Comparison of ENCODE assay signal across 28 cellular contexts in genomic region chr4:111128327-111128726, GRCh38.
DNase-seq lines count a peak whose midpoint lies in the region; ATAC-seq, FAIRE-seq and TF ChIP-seq lines count a peak whose summit lies in the region.
"Had no signal": no experiment of that assay in that cellular context is flagged by ENCODE, and none has a peak within 500 bp of the region (broad histone marks: within the 10 kb centered on the region; RNA-seq: fewer than 3 reads in every experiment).

No MANE protein-coding gene starts in this region.

- no peaks in the 10 kb centered on the region for H3K36me3 ChIP-seq in HepG2 (replicated peaks in 1 of 2; ENCODE audit: control insufficient read depth in 1 of 2, insufficient read depth in 2 of 2, low read length in 2 of 2)
- no peaks in the 10 kb centered on the region for H3K36me3 ChIP-seq in right lobe of liver
- no peaks in the 10 kb centered on the region for H3K36me3 ChIP-seq in Loucy (ENCODE audit: insufficient read depth, low read length)
- H3K36me3 ChIP-seq in heart left ventricle = no peaks in the 10 kb centered on the region
- H3K36me3 ChIP-seq: tibial artery had no signal

- no peaks in the 10 kb centered on the region for H3K27me3 ChIP-seq in HepG2 (ENCODE audit: control insufficient read depth in 1 of 2, insufficient read depth in 2 of 2, low read length in 2 of 2)
- H3K27me3 ChIP-seq in right lobe of liver = no peaks in the 10 kb centered on the region
- H3K27me3 ChIP-seq in Loucy (ENCODE audit: insufficient read depth, low read length, poor library complexity, severe bottlenecking) = no peaks in the 10 kb centered on the region
- H3K27me3 ChIP-seq in heart left ventricle = no peaks in the 10 kb centered on the region
- H3K27me3 ChIP-seq: tibial artery had no signal

- intact Hi-C loops in HepG2 (cut with micrococcal nuclease; ENCODE audit: unreplicated experiment) = no loop called here
- intact Hi-C loops in right lobe of liver (cut with DNase I) = no loop called here
- intact Hi-C loops in heart left ventricle (cut with DNase I) = no loop called here

- no TSS peak for BruUV-seq in HepG2 (replicated peaks; lab: Mats Ljungman, UMichigan)

- H4K20me1 ChIP-seq in HepG2 (ENCODE audit: insufficient read depth, low read length) = no peaks in the 10 kb centered on the region
- no peaks in the 10 kb centered on the region for H4K20me1 ChIP-seq in Loucy (ENCODE audit: insufficient read depth, low read length, poor library complexity, severe bottlenecking)

- POLR2A ChIA-PET in HepG2 (lab: Yijun Ruan, JAX) (no interaction called here), WTC11 (lab: Charles Lee) (no interaction called here)

- 4% methylated on average over 1 of the region's 1 CpG for WGBS in HepG2 (ENCODE audit: low lambda C conversion rate)
- 77% methylated on average over 1 of the region's 1 CpG for WGBS in right lobe of liver (ENCODE audit: insufficient coverage, low coverage, low lambda C conversion rate, missing lambda C conversion rate)
- WGBS in heart left ventricle, 4 donors = 70 to 86% (median 81%) methylated on average over 1 of the region's 1 CpG

- TF ChIP-seq CTCF in HepG2 (CRISPR knock-in tag; IDR thresholded peaks at IDR 0.05) (no peak), right lobe of liver (IDR thresholded peaks at IDR 0.05) (no peak), Loucy (conservative IDR thresholded peaks at IDR 0.05; ENCODE audit: low read length) (no peak), heart left ventricle (IDR thresholded peaks at IDR 0.05) (no peak), WTC11 (IDR thresholded peaks at IDR 0.05) (no peak)

- H3K79me2 ChIP-seq in HepG2 (ENCODE audit: insufficient read depth, low read length) (no peaks in the 10 kb centered on the region), Loucy (ENCODE audit: insufficient read depth, low read length) (no peaks in the 10 kb centered on the region)

- H3K27ac ChIP-seq in HepG2 (ENCODE audit: extremely low read length, insufficient read depth, low read length) (no peak overlapping the region), right lobe of liver (no peak overlapping the region), heart left ventricle (no peak overlapping the region)
- H3K27ac ChIP-seq: coronary artery, tibial artery had no signal

- FAIRE-seq in HepG2 (lab: Jason Lieb, UNC) = no peak

- no peaks in the 10 kb centered on the region for H3K36me3 Mint-ChIP-seq in activated T-cell treated with anti-CD3 and anti-CD28 coated beads, Interleukin-2, amount 50 U/mL, for 72 hours (ENCODE audit: insufficient read depth in 2 of 2)
- H3K36me3 Mint-ChIP-seq in WTC11 = no peaks in the 10 kb centered on the region
- H3K36me3 Mint-ChIP-seq: naive B cell had no signal

- no peaks in the 10 kb centered on the region for H3K4me1 Mint-ChIP-seq in activated T-cell treated with anti-CD3 and anti-CD28 coated beads, Interleukin-2, amount 50 U/mL, for 72 hours (ENCODE audit: low read depth)
- H3K4me1 Mint-ChIP-seq in WTC11 = no peaks in the 10 kb centered on the region
- H3K4me1 Mint-ChIP-seq: activated naive CD8-positive, alpha-beta T cell treated with anti-CD3 and anti-CD28 coated beads, Interleukin-2, amount 50 U/mL, for 24 hours; naive B cell had no signal

- CTCF ChIA-PET in HepG2 (lab: Yijun Ruan, JAX; ENCODE audit: low intra/inter-chr PET ratio, low total read pairs) (no interaction called here), WTC11 (lab: Charles Lee) (no interaction called here)

- no peaks in the 10 kb centered on the region for H3F3A ChIP-seq in Loucy (ENCODE audit: low read depth)

- no peak for TF ChIP-seq RAD21 in HepG2 (CRISPR knock-in tag; IDR thresholded peaks at IDR 0.05)

- TF ChIP-seq POLR2A in HepG2 (IDR thresholded peaks at IDR 0.05; ENCODE audit: insufficient read depth in 1 of 2, low read depth in 2 of 2, low read length in 2 of 2) = no peak
- TF ChIP-seq POLR2A in right lobe of liver (IDR thresholded peaks at IDR 0.05) = no peak
- no peak for TF ChIP-seq POLR2A in heart left ventricle (IDR thresholded peaks at IDR 0.05)

- no peak for ATAC-seq in HepG2
- ATAC-seq in right lobe of liver = no peak
- ATAC-seq in activated T-cell treated with anti-CD3 and anti-CD28 coated beads, Interleukin-2, amount 50 U/mL, for 72 hours (replicated peaks in 1 of 2) = no peak
- no peak for ATAC-seq in heart left ventricle
- ATAC-seq in WTC11 = no peak
- no peak for ATAC-seq in HG03457 (IDR thresholded peaks at IDR 0.05; ENCODE audit: unreplicated experiment)
- ATAC-seq: activated naive CD8-positive, alpha-beta T cell treated with anti-CD3 and anti-CD28 coated beads, Interleukin-2, amount 50 U/mL, for 24 hours; left cardiac atrium; PC-3 had no signal

- no peak overlapping the region for H3K4me3 Mint-ChIP-seq in activated T-cell treated with anti-CD3 and anti-CD28 coated beads, Interleukin-2, amount 50 U/mL, for 72 hours
- H3K4me3 Mint-ChIP-seq in WTC11 = no peak overlapping the region
- H3K4me3 Mint-ChIP-seq: activated naive CD8-positive, alpha-beta T cell treated with anti-CD3 and anti-CD28 coated beads, Interleukin-2, amount 50 U/mL, for 24 hours; naive B cell; stimulated activated naive CD8-positive, alpha-beta T cell treated with anti-CD3 and anti-CD28 coated beads, Interleukin-15, Interleukin-2, amounts not matched to agents 100 ng/mL and 50 ng/mL, for 24 hours had no signal

- H3K4me3 ChIP-seq in HepG2 (replicated peaks in 1 of 3; ENCODE audit: insufficient read depth in 1 of 3, low read depth in 2 of 3, low read length in 3 of 3) (no peak overlapping the region), right lobe of liver (no peak overlapping the region), Loucy (ENCODE audit: low read length, poor library complexity, severe bottlenecking) (peak overlapping the region; percentile 33), heart left ventricle (no peak overlapping the region)
- H3K4me3 ChIP-seq: coronary artery, tibial artery had no signal

- no peak overlapping the region for H3K4me2 ChIP-seq in HepG2 (ENCODE audit: low read depth, low read length)
- H3K4me2 ChIP-seq in Loucy (ENCODE audit: low read depth, low read length, poor library complexity, severe bottlenecking) = peak overlapping the region; percentile 38

- peaks cover 3 to 7% of the 10 kb centered on the region in 2 donors for H3K9me3 Mint-ChIP-seq in activated T-cell treated with anti-CD3 and anti-CD28 coated beads, Interleukin-2, amount 50 U/mL, for 72 hours
- 0 out of 2 replicates have a peak, but pooled peaks cover 3% of the 10 kb centered on the region for H3K9me3 Mint-ChIP-seq in WTC11

- no peaks in the 10 kb centered on the region for H3K4me1 ChIP-seq in HepG2 (ENCODE audit: insufficient read depth, low read length)
- no peaks in the 10 kb centered on the region for H3K4me1 ChIP-seq in right lobe of liver
- no peaks in the 10 kb centered on the region for H3K4me1 ChIP-seq in Loucy (ENCODE audit: insufficient read depth, low read length, poor library complexity, severe bottlenecking)
- peaks cover 0 to 4% (median 0%) of the 10 kb centered on the region in 12 donors for H3K4me1 ChIP-seq in heart left ventricle
- H3K4me1 ChIP-seq: tibial artery had no signal

- DNase-seq in HepG2 (ENCODE audit: low spot score) = no peak
- DNase-seq in right lobe of liver = no peak
- peak; percentile 18 for DNase-seq in fibroblast of peridontal ligament (ENCODE audit: extremely low read depth)
- no peak for DNase-seq in activated T-cell treated with anti-CD3 and anti-CD28 coated beads, Interleukin-2, amount 50 U/mL, for 72 hours
- DNase-seq in heart left ventricle = no peak
- no peak for DNase-seq in WTC11 (ENCODE audit: low spot score)
- DNase-seq: 8988T; activated CD4-positive, alpha-beta T cell treated with anti-CD3 and anti-CD28 coated beads, Interleukin-2, amount 50 U/mL, for 1 hour; activated CD8-positive, alpha-beta memory T cell treated with anti-CD3 and anti-CD28 coated beads, Interleukin-2, amount 50 U/mL, for 4 hours; activated naive CD8-positive, alpha-beta T cell treated with anti-CD3 and anti-CD28 coated beads, Interleukin-2, amount 50 U/mL, for 24 hours; AML-193; glutamatergic neuron; left cardiac atrium; naive B cell; NCI-H1048; NCI-H1930; NCI-H2227 treated with DMSO at 0.1 percent for 48 hours; NCI-H774; nucleus accumbens; PC-3; SIG-M5; stimulated activated CD4-positive, alpha-beta T cell treated with anti-CD3 and anti-CD28 coated beads, Interleukin-12 subunit alpha, Interleukin-12 subunit beta, amount 100 ng/mL, for 4 hours; T-helper 2 cell; tibial artery had no signal

- TF ChIP-seq EP300 in HepG2 (IDR thresholded peaks at IDR 0.05; ENCODE audit: low read depth in 2 of 2, low read length in 2 of 2) = no peak
- TF ChIP-seq EP300 in HepG2 (CRISPR knock-in tag; IDR thresholded peaks at IDR 0.05; ENCODE audit: borderline replicate concordance) = no peak

- H3K9me3 ChIP-seq in HepG2 (ENCODE audit: low read length) = no peaks in the 10 kb centered on the region
- H3K9me3 ChIP-seq in right lobe of liver = no peaks in the 10 kb centered on the region
- H3K9me3 ChIP-seq in Loucy (ENCODE audit: insufficient read depth, low read depth, low read length) = no peaks in the 10 kb centered on the region
- H3K9me3 ChIP-seq in heart left ventricle = peaks cover 0 to 7% (median 0%) of the 10 kb centered on the region in 12 donors
- H3K9me3 ChIP-seq: tibial artery had no signal

- in situ Hi-C loops in HepG2 (cut with HindIII; ENCODE audit: extremely low pct_ligation_motif_present, low pct_unique_long_range_greater_than_20kb) = no loop called here

- no peaks in the 10 kb centered on the region for H3K9me2 ChIP-seq in Loucy (replicated peaks; ENCODE audit: low read depth, low read length)

- peak overlapping the region; percentile 0 for H2AFZ ChIP-seq in HepG2 (ENCODE audit: low read length)
- H2AFZ ChIP-seq in Loucy (ENCODE audit: low read length) = peak overlapping the region; percentile 70

- H3K9ac ChIP-seq in HepG2 (ENCODE audit: insufficient read depth, low read depth, low read length) = no peak overlapping the region
- H3K9ac ChIP-seq in Loucy (ENCODE audit: low read depth, low read length, poor library complexity, severe bottlenecking) = no peak overlapping the region

- H3K27me3 Mint-ChIP-seq in activated T-cell treated with anti-CD3 and anti-CD28 coated beads, Interleukin-2, amount 50 U/mL, for 72 hours (ENCODE audit: low read depth) = no peaks in the 10 kb centered on the region
- H3K27me3 Mint-ChIP-seq in WTC11 (ENCODE audit: low read depth) = no peaks in the 10 kb centered on the region
- H3K27me3 Mint-ChIP-seq: activated naive CD8-positive, alpha-beta T cell treated with anti-CD3 and anti-CD28 coated beads, Interleukin-2, amount 50 U/mL, for 24 hours; naive B cell; stimulated activated naive CD8-positive, alpha-beta T cell treated with anti-CD3 and anti-CD28 coated beads, Interleukin-15, Interleukin-2, amounts not matched to agents 100 ng/mL and 50 ng/mL, for 24 hours had no signal

- no peak overlapping the region for H3K27ac Mint-ChIP-seq in activated T-cell treated with anti-CD3 and anti-CD28 coated beads, Interleukin-2, amount 50 U/mL, for 72 hours
- H3K27ac Mint-ChIP-seq in WTC11 = no peak overlapping the region
- H3K27ac Mint-ChIP-seq: activated naive CD8-positive, alpha-beta T cell treated with anti-CD3 and anti-CD28 coated beads, Interleukin-2, amount 50 U/mL, for 24 hours; naive B cell; stimulated activated naive CD8-positive, alpha-beta T cell treated with anti-CD3 and anti-CD28 coated beads, Interleukin-15, Interleukin-2, amounts not matched to agents 100 ng/mL and 50 ng/mL, for 24 hours had no signal

TF ChIP-seq in HepG2, 621 proteins besides CTCF, POLR2A, EP300 and RAD21 (continues in another document):
- no peak for TF ChIP-seq ZNF331 (CRISPR knock-in tag; IDR thresholded peaks at IDR 0.05)
